27 cellular contexts compared by ENCODE assay signal in the genomic region with DNA sequence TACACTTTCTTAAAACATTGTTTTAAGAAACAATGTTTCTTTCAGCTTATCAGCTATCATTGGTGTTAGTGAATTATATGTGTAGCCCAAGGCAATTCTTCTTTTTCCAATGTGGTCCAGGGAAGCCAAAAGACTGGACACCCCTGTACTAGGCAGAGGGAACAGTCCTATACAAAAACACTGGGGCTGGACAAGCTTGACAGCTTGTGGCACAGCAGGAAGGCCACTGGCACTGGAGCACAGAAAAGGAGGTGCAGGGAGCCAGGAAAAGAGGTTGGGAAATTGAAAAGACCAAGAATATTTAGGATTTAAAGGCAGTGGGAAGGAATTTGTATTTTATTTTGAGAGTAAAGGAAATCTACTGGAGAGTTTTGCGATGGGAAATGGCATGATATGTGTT. TPM values are rescaled to one million over a fixed set of nuclear protein-coding genes. Genes with fewer than 3 reads are reported as not detected.
"Had no signal": no experiment of that assay in that cellular context is flagged by ENCODE, and none has a peak within 500 bp of the region (broad histone marks: within the 10 kb centered on the region; RNA-seq: fewer than 3 reads in every experiment).

No MANE protein-coding gene starts in this region.

- DNase-seq: colonic mucosa; cortex of kidney; effector CD8-positive, alpha-beta T cell; effector memory CD8-positive, alpha-beta T cell; endodermal cell; erythroblast; esophagus squamous epithelium; foreskin fibroblast; foreskin melanocyte; gastrocnemius medialis; glutamatergic neuron; head of caudate nucleus; heart right ventricle; hippocampal formation; left cardiac atrium; left lung; left ventricle myocardium superior; lower lobe of right lung; mesenchymal stem cell; mucosa of descending colon; naive thymus-derived CD4-positive, alpha-beta T cell had no signal

RNA-seq across cellular contexts. Expression of a gene that starts 47.7 kb away (rescaled TPM):
- total RNA-seq: colonic mucosa; dermis microvascular lymphatic vessel endothelial cell; esophagus mucosa; glomerular endothelial cell; heart right ventricle; left cardiac atrium; left ventricle myocardium superior; lower leg skin; lung microvascular endothelial cell; mesothelial cell of epicardium; mucosa of descending colon; naive thymus-derived CD4-positive, alpha-beta T cell had no signal
